34 cellular contexts compared by ENCODE assay signal in genomic region chrX:54449929-54450328, GRCh38.
"Had no signal": no experiment of that assay in that cellular context is flagged by ENCODE, and none has a peak within 500 bp of the region (broad histone marks: within the 10 kb centered on the region; RNA-seq: fewer than 3 reads in every experiment).

No MANE protein-coding gene starts in this region.

- H3K27me3 ChIP-seq: MG63 had no signal

- DNase-seq: Karpas-422, Kasumi-1, MG63, MM.1S, MV-4-11, NCI-H1048, NCI-H1092, NCI-H1092 treated with DMSO at 0.1 percent for 48 hours, NCI-H1105, NCI-H1105 treated with DMSO at 0.1 percent for 48 hours, NCI-H1417, NCI-H1417 treated with DMSO at 0.1 percent for 48 hours, NCI-H1436, NCI-H1436 treated with DMSO at 0.1 percent for 48 hours, NCI-H146, NCI-H1694, NCI-H1694 treated with DMSO at 0.1 percent for 48 hours, NCI-H187, NCI-H187 treated with DMSO at 0.1 percent for 48 hours, NCI-H1930, NCI-H2029, NCI-H2029 treated with DMSO at 0.1 percent for 48 hours, NCI-H2081, NCI-H2081 treated with DMSO at 0.1 percent for 48 hours, NCI-H2107, NCI-H2171, NCI-H2171 treated with DMSO at 0.1 percent for 48 hours, NCI-H2227 treated with DMSO at 0.1 percent for 48 hours, NCI-H226, NCI-H345, NCI-H446, NCI-H446 treated with DMSO at 0.1 percent for 48 hours, NCI-H510A, NCI-H510A treated with DMSO at 0.1 percent for 48 hours had no signal

- H3K9me3 ChIP-seq: MG63 had no signal

- H3K4me3 ChIP-seq: MG63 had no signal
